ENCODE assay signal across 8 cellular contexts in the genomic region with DNA sequence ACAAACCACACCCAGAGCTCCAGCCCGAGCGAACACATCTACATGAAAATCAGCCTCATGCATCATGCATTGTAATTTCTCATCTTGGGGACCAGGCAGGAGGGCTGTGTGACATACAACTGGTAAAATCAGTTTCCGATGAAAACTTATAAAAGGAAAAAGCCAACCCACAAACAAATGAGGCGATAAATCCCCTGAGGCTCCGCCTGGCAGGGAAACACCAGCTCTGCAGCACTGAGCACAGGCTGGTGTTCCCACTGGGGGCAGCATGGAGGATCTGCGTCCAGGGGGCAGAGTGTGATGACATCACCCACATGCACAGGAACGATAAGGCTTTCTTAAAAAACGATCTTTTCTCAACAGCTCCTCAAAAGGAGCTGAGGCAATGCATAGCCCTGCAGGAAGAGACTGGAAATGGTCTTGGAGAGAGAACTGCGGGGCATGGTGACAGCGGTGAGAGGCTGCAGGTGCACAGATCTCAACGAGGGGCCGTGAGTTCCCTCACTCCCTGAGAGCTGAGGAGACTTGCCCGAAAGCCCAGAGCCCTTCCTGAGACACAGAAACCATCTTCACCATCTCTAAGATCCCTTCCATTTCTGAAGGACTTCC. TPM values are rescaled to one million over a fixed set of nuclear protein-coding genes. Genes with fewer than 3 reads are reported as not detected.
DNase-seq lines count a peak whose midpoint lies in the region; ATAC-seq and TF ChIP-seq lines count a peak whose summit lies in the region.

No MANE protein-coding gene starts in this region.

- TF ChIP-seq POLR2A in tibial nerve (IDR thresholded peaks at IDR 0.05), result no peak

- WGBS in tibial nerve, 2 donors, result 29 to 34% methylated on average over 13 of the region's 13 CpGs

- H3K27me3 ChIP-seq in tibial nerve, result no peaks in the 10 kb centered on the region

- H3K4me3 ChIP-seq in GM12875 (ENCODE audit: low read depth, low read length) (peak overlapping the region; percentile 22), tibial nerve (no peak overlapping the region)

- DNase-seq in ACHN, result peak; percentile 78
- peak; percentile 88 for DNase-seq in NAMALWA (ENCODE audit: low spot score)
- peak; percentile 81 for DNase-seq in astrocyte of the hippocampus (ENCODE audit: low read depth, low spot score)
- DNase-seq in left colon, result no peak
- DNase-seq in tibial nerve (ENCODE audit: low spot score in 2 of 2), result no peak
- no peak for DNase-seq in NCI-H1930 (lab: John Stamatoyannopoulos, UW)
- no peak for DNase-seq in stimulated activated naive CD4-positive, alpha-beta T cell treated with Interleukin-2 at 50 U/mL for 16 hours (lab: John Stamatoyannopoulos, UW)

- no peaks in the 10 kb centered on the region for H3K36me3 ChIP-seq in tibial nerve

- TF ChIP-seq CTCF in GM12875 (IDR thresholded peaks at IDR 0.05; ENCODE audit: borderline replicate concordance, insufficient read depth, low read depth, low read length) (peak; percentile 59; the same call in 1 of the 2 replicates), tibial nerve (IDR thresholded peaks at IDR 0.05) (peak in 4 of 5 experiments; percentile 23 to 44 (median 30))

- in situ Hi-C loops in ACHN (cut with HindIII; ENCODE audit: low pct_ligation_motif_present, low pct_unique_long_range_greater_than_20kb, low sequenced_read_pairs), result no loop called here

- no peaks in the 10 kb centered on the region for H3K9me3 ChIP-seq in tibial nerve

- TF ChIP-seq EP300 in tibial nerve (IDR thresholded peaks at IDR 0.05), result peak in 1 of 2 donors; percentile 4

- ATAC-seq in left colon, result peak; percentile 30

- peak overlapping the region; percentile 80 to 100 (median 89) for H3K27ac ChIP-seq in tibial nerve

- intact Hi-C loops in left colon (cut with DNase I, micrococcal nuclease), result no loop called here

- peaks cover 11 to 100% (median 85%) of the 10 kb centered on the region in 4 donors for H3K4me1 ChIP-seq in tibial nerve

RNA-seq across cellular contexts. Expression of gene SH3GL1, which starts 24.6 kb away (rescaled TPM):
- total RNA-seq in left colon (10 to 100 TPM; 42.3 to 44.4 TPM), tibial nerve (10 to 100 TPM; 35.0 to 64.8 (median 52.9) TPM)

RNA-seq across cellular contexts. Expression of gene CHAF1A, which starts 26.7 kb away (rescaled TPM):
- 10 to 100 TPM in 1 of 2 donors, 1 to 10 TPM in 1; 10.0 to 15.5 TPM for total RNA-seq in left colon
- total RNA-seq in tibial nerve, result 10 to 100 TPM in 1 of 4 donors, 1 to 10 TPM in 3; 4.9 to 18.6 (median 8.1) TPM

RNA-seq across cellular contexts. Expression of gene MPND, which starts 32.4 kb away (rescaled TPM):
- 10 to 100 TPM; 77.3 to 84.6 TPM for total RNA-seq in left colon
- 10 to 100 TPM in 1 of 4 donors, 1 to 10 TPM in 3; 2.2 to 13.2 (median 6.6) TPM for total RNA-seq in tibial nerve

RNA-seq across cellular contexts. Expression of gene STAP2, which starts 37.1 kb away (rescaled TPM):
- total RNA-seq in left colon (100 to 1,000 TPM; 222 to 249 TPM), tibial nerve (1 to 10 TPM in 3 of 4 donors, not detected in 1; 3.1 to 6.0 (median 4.8) TPM)

Comparison
In these comparisons a context has a peak if more than half of its experiments do, and no peak if none do; other contexts are left out.
1. DNase-seq: peak in ACHN (single experiment), NAMALWA (single experiment) and astrocyte of the hippocampus (single experiment); none in left colon (0 of 2), tibial nerve (0 of 2), NCI-H1930 (0 of 2) and stimulated activated naive CD4-positive, alpha-beta T cell treated with Interleukin-2 at 50 U/mL for 16 hours (single experiment).
2. RNA of gene MPND, which starts 32.4 kb away (total RNA-seq): 77.3 to 84.6 TPM in left colon; 2.2 to 13.2 TPM in tibial nerve; every median in the first group is over 4 times any median in the second.